In genomic region chr20:19662638-19662995, GRCh38 we compare ENCODE assay signal across 8 cellular contexts.
"Had no signal": no experiment of that assay in that cellular context is flagged by ENCODE, and none has a peak within 500 bp of the region (broad histone marks: within the 10 kb centered on the region; RNA-seq: fewer than 3 reads in every experiment).

No MANE protein-coding gene starts in this region.

- H3K4me3 ChIP-seq: colonic mucosa, esophagus squamous epithelium, psoas muscle had no signal

- H3K9me3 Mint-ChIP-seq: activated CD4-positive, alpha-beta memory T cell treated with anti-CD3 and anti-CD28 coated beads for 36 hours; activated naive CD4-positive, alpha-beta T cell treated with anti-CD3 and anti-CD28 coated beads, Interleukin-2, amount 50 U/mL, for 24 hours; activated T-cell treated with anti-CD3 and anti-CD28 coated beads, Interleukin-2, amount 50 U/mL, for 24 hours had no signal

- H3K27ac ChIP-seq: colonic mucosa, esophagus squamous epithelium, psoas muscle had no signal

- H3K9me3 ChIP-seq: colonic mucosa, esophagus squamous epithelium, psoas muscle had no signal

- H3K4me1 ChIP-seq: colonic mucosa, psoas muscle had no signal

- H3K4me1 Mint-ChIP-seq: activated naive CD4-positive, alpha-beta T cell treated with anti-CD3 and anti-CD28 coated beads, Interleukin-2, amount 50 U/mL, for 24 hours had no signal

- DNase-seq: activated CD4-positive, alpha-beta T cell treated with anti-CD3 and anti-CD28 coated beads for 1 hour; esophagus squamous epithelium had no signal

- H3K4me3 Mint-ChIP-seq: activated CD4-positive, alpha-beta memory T cell treated with anti-CD3 and anti-CD28 coated beads for 36 hours; activated naive CD4-positive, alpha-beta T cell treated with anti-CD3 and anti-CD28 coated beads, Interleukin-2, amount 50 U/mL, for 24 hours; activated T-cell treated with anti-CD3 and anti-CD28 coated beads, Interleukin-2, amount 50 U/mL, for 24 hours had no signal

- H3K36me3 Mint-ChIP-seq: activated CD4-positive, alpha-beta memory T cell treated with anti-CD3 and anti-CD28 coated beads for 36 hours; activated naive CD4-positive, alpha-beta T cell treated with anti-CD3 and anti-CD28 coated beads, Interleukin-2, amount 50 U/mL, for 24 hours had no signal

- ATAC-seq: stimulated activated naive CD8-positive, alpha-beta T cell treated with anti-CD3 and anti-CD28 coated beads, Interleukin-15, Interleukin-2, amounts not matched to agents 100 U/mL and 50 U/mL, for 24 hours had no signal

- H3K27ac Mint-ChIP-seq: activated CD4-positive, alpha-beta memory T cell treated with anti-CD3 and anti-CD28 coated beads for 36 hours; activated naive CD4-positive, alpha-beta T cell treated with anti-CD3 and anti-CD28 coated beads, Interleukin-2, amount 50 U/mL, for 24 hours; activated T-cell treated with anti-CD3 and anti-CD28 coated beads, Interleukin-2, amount 50 U/mL, for 24 hours had no signal
